8 cellular contexts compared by ENCODE assay signal in the genomic region with DNA sequence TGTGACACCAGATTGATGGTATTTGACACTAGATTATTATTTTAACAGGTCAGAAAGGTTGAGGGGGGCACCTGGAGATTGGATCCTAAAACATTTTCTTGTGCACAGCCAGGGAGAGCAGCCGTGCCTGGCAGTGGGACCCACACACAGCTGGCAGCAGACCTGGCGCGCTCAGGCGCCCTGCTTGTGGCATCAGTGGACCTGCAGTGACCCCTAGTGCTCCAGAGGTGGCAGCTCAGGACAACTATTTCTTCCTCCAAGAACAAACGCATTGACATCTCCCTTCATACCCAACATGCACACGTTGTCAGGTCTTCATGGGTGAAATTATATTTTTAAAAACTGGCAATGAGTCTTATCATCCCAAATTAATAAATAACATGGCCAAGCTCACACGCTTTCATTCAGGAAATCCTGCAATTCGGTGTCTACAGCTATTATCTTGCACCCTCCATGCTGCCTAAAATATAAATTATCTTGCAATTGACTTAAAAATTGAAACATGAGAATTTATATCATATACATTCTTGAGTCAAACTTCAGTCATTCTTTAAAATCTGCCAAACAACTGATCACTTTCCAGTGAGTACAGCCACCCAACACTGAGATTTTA. TPM values are rescaled to one million over a fixed set of nuclear protein-coding genes. Genes with fewer than 3 reads are reported as not detected.
DNase-seq lines count a peak whose midpoint lies in the region; ATAC-seq and TF ChIP-seq lines count a peak whose summit lies in the region.

No MANE protein-coding gene starts in this region.

- no peak overlapping the region for H3K56ac ChIP-seq in mesendoderm (ENCODE audit: low read length)

- no peak overlapping the region for H3K4ac ChIP-seq in mesendoderm (ENCODE audit: low read depth, low read length)

- BruUV-seq in Caco-2 (replicated peaks; lab: Mats Ljungman, UMichigan) = no TSS peak

- H3K4me2 ChIP-seq in mesendoderm (ENCODE audit: low read length) = no peak overlapping the region

- no peak overlapping the region for H3K23ac ChIP-seq in mesendoderm (ENCODE audit: low read length)

- peak; percentile 68 for ATAC-seq in GM18870 (IDR thresholded peaks at IDR 0.05; ENCODE audit: unreplicated experiment)
- ATAC-seq in HG03442 (IDR thresholded peaks at IDR 0.05; ENCODE audit: unreplicated experiment) = peak; percentile 78
- no peak for ATAC-seq in HG02938 (IDR thresholded peaks at IDR 0.05; ENCODE audit: unreplicated experiment)

- H3K18ac ChIP-seq in mesendoderm (ENCODE audit: low read length) = no peak overlapping the region

- no peak overlapping the region for H2AK5ac ChIP-seq in mesendoderm (ENCODE audit: low read length)

- no peak overlapping the region for H4K5ac ChIP-seq in mesendoderm (ENCODE audit: low read length)

- CTCF ChIA-PET in Caco-2 (lab: Charles Lee) = interaction anchor here (0.7 to 1.3 kb wide), 3 partner anchors 942 to 1847 kb away, joined by 3 to 5 read pairs (median 3); no protein-coding TSS in a partner anchor

- no peaks in the 10 kb centered on the region for H3K9me3 Mint-ChIP-seq in Caco-2 (ENCODE audit: unreplicated experiment)

- POLR2A ChIA-PET in Caco-2 (lab: Charles Lee) = no interaction called here

- WGBS in mesendoderm (ENCODE audit: extremely low coverage, insufficient coverage, low lambda C conversion rate) = no CpG with 5 or more reads among the region's 8 CpGs

- peak; percentile 66 to 72 for TF ChIP-seq CTCF in Caco-2 (IDR thresholded peaks at IDR 0.05; ENCODE audit: insufficient read depth in 1 of 2, low read depth in 1 of 2, low read length in 1 of 2, severe bottlenecking in 1 of 2, unreplicated experiment in 1 of 2)

- no peaks in the 10 kb centered on the region for H3K27me3 ChIP-seq in Caco-2 (replicated peaks; ENCODE audit: control insufficient read depth, insufficient read depth, low read length)
- no peaks in the 10 kb centered on the region for H3K27me3 ChIP-seq in mesendoderm (ENCODE audit: insufficient read depth, low read length, poor library complexity)

- H3K27ac Mint-ChIP-seq in Caco-2 (ENCODE audit: unreplicated experiment) = no peak overlapping the region

- H3K9me3 ChIP-seq in Caco-2 = no peaks in the 10 kb centered on the region

- no peak overlapping the region for H3K4me3 ChIP-seq in Caco-2 (ENCODE audit: low read depth, low read length)
- no peak overlapping the region for H3K4me3 ChIP-seq in mesendoderm (ENCODE audit: low read length)

- no peak overlapping the region for H4K8ac ChIP-seq in mesendoderm (ENCODE audit: low read depth, low read length)

- no peak overlapping the region for H3K27ac ChIP-seq in mesendoderm (ENCODE audit: low read depth, low read length)

- H2BK15ac ChIP-seq in mesendoderm (replicated peaks; ENCODE audit: low read depth) = no peak overlapping the region

- intact Hi-C loops in Caco-2 (cut with micrococcal nuclease; ENCODE audit: unreplicated experiment) = loop anchor here (1.0 to 2.0 kb wide), 5 partner anchors 103 to 1653 kb away; no protein-coding TSS in a partner anchor

- H3K79me2 ChIP-seq in mesendoderm (ENCODE audit: control insufficient read depth, insufficient read depth, low read length) = no peaks in the 10 kb centered on the region

- no peaks in the 10 kb centered on the region for H3K79me1 ChIP-seq in mesendoderm (ENCODE audit: low read length)

- H3K27me3 Mint-ChIP-seq in Caco-2 (ENCODE audit: insufficient read depth, unreplicated experiment) = peaks cover 4% of the 10 kb centered on the region

- H2BK120ac ChIP-seq in mesendoderm (ENCODE audit: low read depth, low read length) = no peak overlapping the region

- H3K4me3 Mint-ChIP-seq in Caco-2 (ENCODE audit: unreplicated experiment) = no peak overlapping the region

- H3K9ac ChIP-seq in mesendoderm (ENCODE audit: low read length) = no peak overlapping the region

- DNase-seq in Caco-2 (peak; percentile 41 to 45), NCI-H82 treated with DMSO at 0.1 percent for 48 hours (lab: John Stamatoyannopoulos, UW; ENCODE audit: unreplicated experiment) (peak; percentile 5), dedifferentiated amniotic fluid mesenchymal stem cell (ENCODE audit: extremely low spot score) (peak; percentile 69), mesendoderm (peak; percentile 61)
- no peak for DNase-seq in stimulated activated naive CD4-positive, alpha-beta T cell (lab: John Stamatoyannopoulos, UW)

- H3K36me3 Mint-ChIP-seq in Caco-2 (ENCODE audit: insufficient read depth, unreplicated experiment) = peaks cover 5% of the 10 kb centered on the region

- H3K4me1 Mint-ChIP-seq in Caco-2 (ENCODE audit: low read depth, unreplicated experiment) = no peaks in the 10 kb centered on the region

- H3K36me3 ChIP-seq in Caco-2 (ENCODE audit: control insufficient read depth, insufficient read depth, low read length) (no peaks in the 10 kb centered on the region), mesendoderm (ENCODE audit: control insufficient read depth, insufficient read depth, low read length) (no peaks in the 10 kb centered on the region)

- H3K4me1 ChIP-seq in Caco-2 (no peaks in the 10 kb centered on the region), mesendoderm (ENCODE audit: control insufficient read depth, low read depth, low read length) (no peaks in the 10 kb centered on the region)

- no peak overlapping the region for H2BK5ac ChIP-seq in mesendoderm (ENCODE audit: low read length)

RNA-seq across cellular contexts. Expression of a gene that starts 7.7 kb away (rescaled TPM):
- total RNA-seq in Caco-2 (2022) = not detected in 2 replicates
- polyA plus RNA-seq in mesendoderm (2013, experiment 1 of 2) = 3.6 TPM
- polyA plus RNA-seq in mesendoderm (2013, experiment 2 of 2) = 3.7 TPM

Comparison
In these comparisons a context has a peak if more than half of its experiments do, and no peak if none do; other contexts are left out.
1. DNase-seq: peak in Caco-2 (2 of 2), NCI-H82 treated with DMSO at 0.1 percent for 48 hours (single experiment), dedifferentiated amniotic fluid mesenchymal stem cell (single experiment) and mesendoderm (single experiment); none in stimulated activated naive CD4-positive, alpha-beta T cell (0 of 6).